Comparison of ENCODE assay signal across 8 cellular contexts in genomic region chr5:53478411-53479044, GRCh38. TPM values are rescaled to one million over a fixed set of nuclear protein-coding genes. Genes with fewer than 3 reads are reported as not detected.
DNase-seq lines count a peak whose midpoint lies in the region; ATAC-seq and TF ChIP-seq lines count a peak whose summit lies in the region.

No MANE protein-coding gene starts in this region.

- H3K27ac ChIP-seq in HUES48 (ENCODE audit: low read depth, low read length) (peak overlapping the region; percentile 94), mammary epithelial cell (ENCODE audit: insufficient read depth, low read depth, low read length) (peak overlapping the region; percentile 58)

- peaks cover 56% of the 10 kb centered on the region for H3K27me3 Mint-ChIP-seq in activated CD4-positive, alpha-beta T cell treated with anti-CD3 and anti-CD28 coated beads for 36 hours
- peaks cover 5 to 32% (median 12%) of the 10 kb centered on the region in 3 donors for H3K27me3 Mint-ChIP-seq in immature natural killer cell (ENCODE audit: low read depth in 3 of 3)

- no peak for ATAC-seq in activated CD4-positive, alpha-beta T cell treated with anti-CD3 and anti-CD28 coated beads for 36 hours
- ATAC-seq in HG03175 (IDR thresholded peaks at IDR 0.05; ENCODE audit: unreplicated experiment) = no peak

- no peak overlapping the region for H3K27ac Mint-ChIP-seq in activated CD4-positive, alpha-beta T cell treated with anti-CD3 and anti-CD28 coated beads for 36 hours
- H3K27ac Mint-ChIP-seq in immature natural killer cell = no peak overlapping the region

- no TSS peak for BruUV-seq in mammary epithelial cell (replicated peaks; lab: Mats Ljungman, UMichigan)

- H2AFZ ChIP-seq in mammary epithelial cell (ENCODE audit: low read depth, low read length) = peak overlapping the region; percentile 88

- no peaks in the 10 kb centered on the region for H3K9me3 ChIP-seq in HUES48 (ENCODE audit: control insufficient read depth, insufficient read depth, low read length)
- no peaks in the 10 kb centered on the region for H3K9me3 ChIP-seq in mammary epithelial cell (replicated peaks; ENCODE audit: insufficient read depth, low read length)

- no peaks in the 10 kb centered on the region for H3K9me3 Mint-ChIP-seq in activated CD4-positive, alpha-beta T cell treated with anti-CD3 and anti-CD28 coated beads for 36 hours (ENCODE audit: low read depth)
- peaks cover 0 to 4% (median 0%) of the 10 kb centered on the region in 6 donors for H3K9me3 Mint-ChIP-seq in immature natural killer cell

- H3K36me3 Mint-ChIP-seq in activated CD4-positive, alpha-beta T cell treated with anti-CD3 and anti-CD28 coated beads for 36 hours (ENCODE audit: low read depth) = no peaks in the 10 kb centered on the region
- H3K36me3 Mint-ChIP-seq in immature natural killer cell = peaks cover 0 to 4% (median 0%) of the 10 kb centered on the region in 3 donors

- dilution Hi-C loops in mammary epithelial cell (cut with HindIII; ENCODE audit: low sequenced_read_pairs) = no loop called here

- POLR2A ChIA-PET in activated CD4-positive, alpha-beta T cell treated with anti-CD3 and anti-CD28 coated beads for 36 hours (lab: Charles Lee) = no interaction called here

- H4K20me1 ChIP-seq in mammary epithelial cell (ENCODE audit: insufficient read depth, low read length) = no peaks in the 10 kb centered on the region

- 2% methylated on average over 25 of the region's 26 CpGs for WGBS in mammary epithelial cell (ENCODE audit: low coverage, missing lambda C conversion rate)

- intact Hi-C loops in activated CD4-positive, alpha-beta T cell treated with anti-CD3 and anti-CD28 coated beads for 36 hours (cut with DNase I, micrococcal nuclease) = loop anchor here (1.0 to 5.0 kb wide), 5 partner anchors 514 to 834 kb away; partner anchors contain the start of gene ARL15 (in 1 of the 2)
- intact Hi-C loops in mammary epithelial cell (cut with micrococcal nuclease) = loop anchor here (1.0 to 2.0 kb wide), 8 partner anchors 40 to 832 kb away; partner anchors contain the start of genes ARL15 and NDUFS4

- CTCF ChIA-PET in activated CD4-positive, alpha-beta T cell treated with anti-CD3 and anti-CD28 coated beads for 36 hours (lab: Charles Lee) = interaction anchor here (0.7 to 2.7 kb wide), 3 partner anchors 62 to 750 kb away, joined by 3 to 9 read pairs (median 3); no protein-coding TSS in a partner anchor
- CTCF ChIA-PET in mammary epithelial cell (lab: Charles Lee; ENCODE audit: low non-redundant PET) = interaction anchor here (0.6 kb wide), 2 partner anchors 394 to 733 kb away, joined by 3 to 5 read pairs; no protein-coding TSS in a partner anchor

- peak; percentile 43 for DNase-seq in activated CD4-positive, alpha-beta T cell treated with anti-CD3 and anti-CD28 coated beads for 36 hours
- no peak for DNase-seq in activated CD4-positive, alpha-beta T cell treated with anti-CD3 and anti-CD28 coated beads for 4 hours
- DNase-seq in OCI-M1 (lab: John Stamatoyannopoulos, UW) = peak; percentile 89
- DNase-seq in mammary epithelial cell = peak; percentile 59
- peak in 1 of 3 donors; percentile 14 for DNase-seq in immature natural killer cell
- peak; percentile 34 for DNase-seq in stimulated activated CD8-positive, alpha-beta memory T cell treated with anti-CD3 and anti-CD28 coated beads, Interleukin-4, amount 100 ng/mL, for 48 hours

- peaks cover 37% of the 10 kb centered on the region for H3K4me1 Mint-ChIP-seq in activated CD4-positive, alpha-beta T cell treated with anti-CD3 and anti-CD28 coated beads for 36 hours
- peaks cover 39 to 47% of the 10 kb centered on the region in 2 donors for H3K4me1 Mint-ChIP-seq in immature natural killer cell

- TF ChIP-seq CTCF in mammary epithelial cell (conservative IDR thresholded peaks at IDR 0.05 in 1 of 2, IDR thresholded peaks at IDR 0.05 in 1 of 2; ENCODE audit: extremely low read depth in 1 of 2, insufficient read depth in 1 of 2, low read depth in 1 of 2, low read length in 2 of 2) = peak; percentile 48 to 53

- H3K4me3 ChIP-seq in HUES48 (ENCODE audit: low read depth, low read length) (peak overlapping the region; percentile 78), mammary epithelial cell (replicated peaks in 1 of 3; ENCODE audit: insufficient read depth in 1 of 3, low read depth in 2 of 3, low read length in 3 of 3) (peak overlapping the region; percentile 45 to 97 (median 87))

- H3K4me3 Mint-ChIP-seq in activated CD4-positive, alpha-beta T cell treated with anti-CD3 and anti-CD28 coated beads for 36 hours = peak overlapping the region; percentile 76
- H3K4me3 Mint-ChIP-seq in immature natural killer cell = peak overlapping the region; percentile 83 to 95 (median 90)

- H3K9ac ChIP-seq in HUES48 (ENCODE audit: low read depth, low read length) (no peak overlapping the region), mammary epithelial cell (ENCODE audit: insufficient read depth, low read length) (peak overlapping the region; percentile 54)

- H3K4me1 ChIP-seq in HUES48 (ENCODE audit: control insufficient read depth, insufficient read depth, low read length) (peaks cover 13% of the 10 kb centered on the region), mammary epithelial cell (ENCODE audit: insufficient read depth, low read length) (peaks cover 9% of the 10 kb centered on the region)

- peak overlapping the region; percentile 82 for H3K4me2 ChIP-seq in mammary epithelial cell (ENCODE audit: insufficient read depth, low read depth, low read length)

- H3K79me2 ChIP-seq in mammary epithelial cell (ENCODE audit: insufficient read depth, low read length) = peaks cover 33% of the 10 kb centered on the region

- in situ Hi-C loops in mammary epithelial cell (cut with MboI; ENCODE audit: low sequenced_read_pairs in 2 of 2) = no loop called here

- H3K36me3 ChIP-seq in HUES48 (ENCODE audit: control insufficient read depth, insufficient read depth, low read length) (peaks cover 5% of the 10 kb centered on the region), mammary epithelial cell (ENCODE audit: insufficient read depth, low read length) (peaks cover 8% of the 10 kb centered on the region)

- H3K27me3 ChIP-seq in HUES48 (ENCODE audit: control insufficient read depth, insufficient read depth, low read length) = peaks cover 12% of the 10 kb centered on the region
- no peaks in the 10 kb centered on the region for H3K27me3 ChIP-seq in mammary epithelial cell (ENCODE audit: insufficient read depth, low read length)

RNA-seq across cellular contexts. Expression of gene FST, which starts 1.9 kb away (rescaled TPM):
- total RNA-seq in activated CD4-positive, alpha-beta T cell treated with anti-CD3 and anti-CD28 coated beads for 36 hours = under 1 TPM; 0.43 to 0.54 TPM
- 100 to 1,000 TPM; 185 to 488 TPM for total RNA-seq in mammary epithelial cell
- 324 TPM for polyA plus RNA-seq in mammary epithelial cell
- 312 TPM for polyA minus RNA-seq in mammary epithelial cell
- not detected for polyA plus RNA-seq in immature natural killer cell

Comparison
In these comparisons a context has a peak if more than half of its experiments do, and no peak if none do; other contexts are left out.
1. DNase-seq: peak in activated CD4-positive, alpha-beta T cell treated with anti-CD3 and anti-CD28 coated beads for 36 hours (single experiment), OCI-M1 (single experiment), mammary epithelial cell (single experiment) and stimulated activated CD8-positive, alpha-beta memory T cell treated with anti-CD3 and anti-CD28 coated beads, Interleukin-4, amount 100 ng/mL, for 48 hours (single experiment); none in activated CD4-positive, alpha-beta T cell treated with anti-CD3 and anti-CD28 coated beads for 4 hours (0 of 2).
2. RNA of gene FST, which starts 1.9 kb away (total RNA-seq): 185 to 488 TPM in mammary epithelial cell; 0.43 to 0.54 TPM in activated CD4-positive, alpha-beta T cell treated with anti-CD3 and anti-CD28 coated beads for 36 hours; every median in the first group is over 100 times any median in the second.